In genomic region chr7:94922457-94922856, GRCh38 we compare ENCODE assay signal across 17 cellular contexts.
"Had no signal": no experiment of that assay in that cellular context is flagged by ENCODE, and none has a peak within 500 bp of the region (broad histone marks: within the 10 kb centered on the region; RNA-seq: fewer than 3 reads in every experiment).

No MANE protein-coding gene starts in this region.

- ATAC-seq: SK-N-SH treated with all-trans-retinoic acid at 6 μM for 48 hours had no signal

- DNase-seq: Karpas-422, KG1, MG63, NCI-H1092 treated with DMSO at 0.1 percent for 48 hours, NCI-H1436, NCI-H187, NCI-H2029, NCI-H2081 treated with DMSO at 0.1 percent for 48 hours, NCI-H2171, NCI-H345, NCI-H446 treated with DMSO at 0.1 percent for 48 hours, NCI-H510A treated with DMSO at 0.1 percent for 48 hours, NCI-H526, RPMI8226, SHP77, T-helper 1 cell had no signal

- H3K27me3 ChIP-seq: MG63 had no signal

- H3K9me3 ChIP-seq: MG63 had no signal

- H3K4me3 ChIP-seq: MG63 had no signal

- H3K36me3 ChIP-seq: MG63 had no signal
